9 cellular contexts compared by ENCODE assay signal in the genomic region with DNA sequence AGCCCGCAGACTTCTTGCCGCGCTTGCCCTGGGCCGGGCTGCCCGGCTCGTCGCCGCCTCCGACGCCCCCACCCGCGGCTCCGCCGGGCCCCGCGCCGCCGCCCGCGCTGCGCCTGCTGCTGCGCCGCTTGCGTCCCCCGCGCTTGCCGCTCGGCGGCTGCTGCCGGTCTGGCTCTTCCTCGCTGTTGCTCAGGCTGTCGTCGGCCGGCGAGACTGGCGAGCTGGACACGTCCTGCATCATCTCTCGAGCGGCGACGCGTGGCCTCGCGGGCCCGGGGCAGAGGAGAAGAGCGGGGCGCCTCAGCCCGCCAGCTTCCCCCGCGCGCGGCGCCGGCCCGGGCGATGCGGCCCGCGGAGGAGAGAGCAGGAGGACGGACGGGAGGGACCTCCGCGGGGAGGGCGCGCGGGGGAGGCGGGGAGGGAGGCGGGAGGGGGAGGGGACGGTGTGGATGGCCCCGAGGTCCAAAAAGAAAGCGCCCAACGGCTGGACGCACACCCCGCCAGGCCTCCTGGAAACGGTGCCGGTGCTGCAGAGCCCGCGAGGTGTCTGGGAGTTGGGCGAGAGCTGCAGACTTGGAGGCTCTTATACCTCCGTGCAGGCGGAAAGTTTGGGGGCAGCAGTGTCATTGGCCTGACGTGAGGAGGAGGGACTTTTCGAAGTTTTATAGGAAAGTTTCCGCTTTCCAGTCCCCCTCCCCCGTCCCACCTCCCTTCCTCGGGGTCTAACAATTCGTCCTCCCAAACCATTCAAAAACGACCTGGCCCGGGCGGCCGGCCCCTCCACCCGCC.
DNase-seq lines count a peak whose midpoint lies in the region; ATAC-seq and TF ChIP-seq lines count a peak whose summit lies in the region.
"Had no signal": no experiment of that assay in that cellular context is flagged by ENCODE, and none has a peak within 500 bp of the region (broad histone marks: within the 10 kb centered on the region; RNA-seq: fewer than 3 reads in every experiment).

TSS of gene TWIST1 (minus strand) at position 556 of the 789 bp plus-strand sequence. CDS start at position 241, 315 bp downstream.

- ATAC-seq in stimulated activated naive CD8-positive, alpha-beta T cell treated with anti-CD3 and anti-CD28 coated beads, Interleukin-15, Interleukin-2, amounts not matched to agents 100 U/mL and 50 U/mL, for 24 hours, result peak; percentile 42
- ATAC-seq in HG03460 (IDR thresholded peaks at IDR 0.05; ENCODE audit: unreplicated experiment), result no peak

- TF ChIP-seq CTCF in LNCAP (IDR thresholded peaks at IDR 0.05), result peak; percentile 13; the same call in 1 of the 2 replicates
- TF ChIP-seq CTCF in astrocyte of the cerebellum (IDR thresholded peaks at IDR 0.05; ENCODE audit: low read depth, low read length, missing control alignments), result no peak

- H3K4me3 ChIP-seq in astrocyte of the cerebellum (ENCODE audit: low read depth, low read length), result peak within 1 kb of the TSS; percentile 91
- peak within 1 kb of the TSS; percentile 63 for H3K4me3 ChIP-seq in iPS-18c (ENCODE audit: insufficient read depth, low read depth, low read length)

- peak; percentile 57 for DNase-seq in NCI-H748 (lab: John Stamatoyannopoulos, UW; ENCODE audit: unreplicated experiment)
- DNase-seq in NCI-H748 treated with DMSO at 0.1 percent for 48 hours (lab: John Stamatoyannopoulos, UW), result no peak
- peak; percentile 93 for DNase-seq in astrocyte of the cerebellum (ENCODE audit: low read depth)
- peak; percentile 10 for DNase-seq in stimulated activated naive CD8-positive, alpha-beta T cell treated with anti-CD3 and anti-CD28 coated beads, Interleukin-15, Interleukin-2, amounts not matched to agents 100 U/mL and 50 U/mL, for 24 hours
- DNase-seq in hippocampal formation (lab: John Stamatoyannopoulos, UW), result no peak
- DNase-seq: DND-41 had no signal

- in situ Hi-C loops in astrocyte of the cerebellum (cut with HindIII; ENCODE audit: low sequenced_read_pairs), result loop anchor here (25.0 kb wide), 1 partner anchor 530 kb away; no protein-coding TSS in a partner anchor

- H3K9me3 ChIP-seq in iPS-18c (ENCODE audit: control insufficient read depth, insufficient read depth, low read length), result peaks cover under 1% of the 10 kb centered on the region

Comparison
In these comparisons a context has a peak if more than half of its experiments do, and no peak if none do; other contexts are left out.
1. DNase-seq: peak in NCI-H748 (single experiment), astrocyte of the cerebellum (single experiment) and stimulated activated naive CD8-positive, alpha-beta T cell treated with anti-CD3 and anti-CD28 coated beads, Interleukin-15, Interleukin-2, amounts not matched to agents 100 U/mL and 50 U/mL, for 24 hours (single experiment); none in NCI-H748 treated with DMSO at 0.1 percent for 48 hours (single experiment) and hippocampal formation (0 of 2).